1 cellular context compared by ENCODE assay signal in the genomic region with DNA sequence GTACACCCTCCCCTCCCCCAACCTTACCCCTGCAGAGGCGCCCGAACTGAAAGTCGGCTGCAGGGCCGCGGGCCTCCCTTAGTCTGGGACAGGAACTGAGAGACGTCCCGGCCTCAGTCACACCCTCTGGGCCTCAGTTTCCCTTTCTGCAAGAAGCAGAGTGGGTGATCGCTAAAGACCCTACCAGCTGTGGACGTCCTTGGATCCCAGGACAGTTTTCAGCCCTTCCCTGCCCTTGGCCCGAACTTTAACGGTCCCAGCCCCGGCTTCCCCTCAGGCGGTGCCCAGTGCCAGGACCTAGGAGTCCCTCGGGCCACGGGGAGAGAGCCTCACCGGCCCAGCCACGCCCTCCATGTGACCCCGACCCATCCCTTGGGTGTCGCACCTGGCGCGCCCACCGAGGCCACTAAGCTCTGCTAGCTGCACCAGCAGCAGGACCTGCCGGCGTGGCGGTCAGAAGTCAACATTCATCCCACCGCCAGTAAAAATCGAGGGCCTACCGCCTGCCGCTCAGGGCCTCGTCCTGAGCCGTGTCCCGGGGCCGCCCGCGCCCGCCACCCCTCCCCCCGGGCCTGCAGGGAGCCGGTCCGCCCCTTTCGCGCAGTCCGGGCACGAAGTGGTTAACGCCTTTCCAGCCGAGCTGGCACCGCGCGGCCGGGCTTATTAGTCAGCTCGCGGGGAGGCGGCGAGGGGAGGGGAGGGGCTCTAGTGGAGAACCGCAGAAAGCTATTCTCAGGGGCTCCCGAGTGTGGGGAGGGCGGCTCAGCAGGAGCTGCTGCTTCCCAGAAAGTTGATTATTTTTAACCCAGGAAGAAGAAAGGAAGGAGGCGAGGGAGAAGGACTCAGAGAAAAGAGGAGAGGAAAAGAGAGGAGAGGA.
TF ChIP-seq lines count a peak whose summit lies in the region.

No MANE protein-coding gene starts in this region.

TF ChIP-seq in HepG2, 621 proteins besides CTCF, POLR2A, EP300 and RAD21 (continued from another document and continues in another):
- TF ChIP-seq ZNF142 (CRISPR knock-in tag; IDR thresholded peaks at IDR 0.05) (peak; percentile 87), HOXA9 (CRISPR knock-in tag; IDR thresholded peaks at IDR 0.05; ENCODE audit: borderline replicate concordance) (no peak), CHCHD3 (CRISPR knock-in tag; IDR thresholded peaks at IDR 0.05) (0 out of 2 replicates have a peak, but pooled peaks have one; percentile 50), ZNF224 (CRISPR knock-in tag; IDR thresholded peaks at IDR 0.05) (peak; percentile 26; the same call in 1 of the 2 replicates), SNAPC2 (CRISPR knock-in tag; IDR thresholded peaks at IDR 0.05) (no peak), ISL2 (CRISPR knock-in tag; IDR thresholded peaks at IDR 0.05) (peak; percentile 12; the same call in 1 of the 2 replicates), ZKSCAN5 (CRISPR knock-in tag; IDR thresholded peaks at IDR 0.05) (no peak), POLR2AphosphoS5 (IDR thresholded peaks at IDR 0.05; ENCODE audit: low read depth, low read length) (peak; percentile 64), ZNF230 (CRISPR knock-in tag; IDR thresholded peaks at IDR 0.05) (peak; percentile 52; the same call in 1 of the 2 replicates), BRD4 (CRISPR knock-in tag; IDR thresholded peaks at IDR 0.05) (peak; percentile 24; the same call in 1 of the 2 replicates), ZFP37 (CRISPR knock-in tag; IDR thresholded peaks at IDR 0.05; ENCODE audit: borderline replicate concordance) (no peak), ZBTB44 (CRISPR knock-in tag; IDR thresholded peaks at IDR 0.05) (no peak; the same call in 1 of the 2 replicates), HMG20A (CRISPR knock-in tag; IDR thresholded peaks at IDR 0.05; ENCODE audit: borderline replicate concordance) (0 out of 2 replicates have a peak, but pooled peaks have one; percentile 26), ZNF501 (CRISPR knock-in tag; IDR thresholded peaks at IDR 0.05) (peak; percentile 76), RARA (CRISPR knock-in tag; IDR thresholded peaks at IDR 0.05) (peak; percentile 48), SMARCE1 (IDR thresholded peaks at IDR 0.05; ENCODE audit: borderline replicate concordance) (no peak), NFKB2 (CRISPR knock-in tag; IDR thresholded peaks at IDR 0.05; ENCODE audit: borderline replicate concordance) (peak; percentile 70; the same call in 1 of the 2 replicates), SP5 (CRISPR knock-in tag; IDR thresholded peaks at IDR 0.05; ENCODE audit: borderline replicate concordance, low read depth) (peak; percentile 47), ZBTB4 (CRISPR knock-in tag; IDR thresholded peaks at IDR 0.05; ENCODE audit: borderline replicate concordance) (peak; percentile 88; the same call in 1 of the 2 replicates), ZNF883 (CRISPR knock-in tag; IDR thresholded peaks at IDR 0.05; ENCODE audit: not compliant biosample characterization) (peak; percentile 69), ZNF850 (CRISPR knock-in tag; conservative IDR thresholded peaks at IDR 0.05) (no peak), NCOA1 (CRISPR knock-in tag; IDR thresholded peaks at IDR 0.05) (no peak), ZGPAT (CRISPR knock-in tag; IDR thresholded peaks at IDR 0.05) (peak; percentile 68), ATF2 (CRISPR knock-in tag; IDR thresholded peaks at IDR 0.05) (peak; percentile 83), FOSL2 (CRISPR knock-in tag; IDR thresholded peaks at IDR 0.05) (peak; percentile 88), ZBTB7B (CRISPR knock-in tag; IDR thresholded peaks at IDR 0.05) (0 out of 2 replicates have a peak, but pooled peaks have one; percentile 69), GPN1 (CRISPR knock-in tag; IDR thresholded peaks at IDR 0.05; ENCODE audit: borderline replicate concordance) (0 out of 2 replicates have a peak, but pooled peaks have one; percentile 20), HOXA3 (CRISPR knock-in tag; IDR thresholded peaks at IDR 0.05) (peak; percentile 71), ZFP36L2 (CRISPR knock-in tag; IDR thresholded peaks at IDR 0.05) (0 out of 2 replicates have a peak, but pooled peaks have one; percentile 72), HES4 (CRISPR knock-in tag; IDR thresholded peaks at IDR 0.05; ENCODE audit: borderline replicate concordance) (no peak; the same call in 1 of the 2 replicates), NKX3-1 (CRISPR knock-in tag; IDR thresholded peaks at IDR 0.05) (peak; percentile 69; the same call in 1 of the 2 replicates), YEATS4 (CRISPR knock-in tag; IDR thresholded peaks at IDR 0.05; ENCODE audit: borderline replicate concordance) (peak; percentile 15; the same call in 1 of the 2 replicates)
- TF ChIP-seq, protein P1, sequence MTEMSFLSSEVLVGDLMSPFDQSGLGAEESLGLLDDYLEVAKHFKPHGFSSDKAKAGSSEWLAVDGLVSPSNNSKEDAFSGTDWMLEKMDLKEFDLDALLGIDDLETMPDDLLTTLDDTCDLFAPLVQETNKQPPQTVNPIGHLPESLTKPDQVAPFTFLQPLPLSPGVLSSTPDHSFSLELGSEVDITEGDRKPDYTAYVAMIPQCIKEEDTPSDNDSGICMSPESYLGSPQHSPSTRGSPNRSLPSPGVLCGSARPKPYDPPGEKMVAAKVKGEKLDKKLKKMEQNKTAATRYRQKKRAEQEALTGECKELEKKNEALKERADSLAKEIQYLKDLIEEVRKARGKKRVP (CRISPR knock-in tag; IDR thresholded peaks at IDR 0.05) = peak in 1 of 2 experiments; percentile 42; a peak in 1 of 4 replicates
- TF ChIP-seq, protein P2, sequence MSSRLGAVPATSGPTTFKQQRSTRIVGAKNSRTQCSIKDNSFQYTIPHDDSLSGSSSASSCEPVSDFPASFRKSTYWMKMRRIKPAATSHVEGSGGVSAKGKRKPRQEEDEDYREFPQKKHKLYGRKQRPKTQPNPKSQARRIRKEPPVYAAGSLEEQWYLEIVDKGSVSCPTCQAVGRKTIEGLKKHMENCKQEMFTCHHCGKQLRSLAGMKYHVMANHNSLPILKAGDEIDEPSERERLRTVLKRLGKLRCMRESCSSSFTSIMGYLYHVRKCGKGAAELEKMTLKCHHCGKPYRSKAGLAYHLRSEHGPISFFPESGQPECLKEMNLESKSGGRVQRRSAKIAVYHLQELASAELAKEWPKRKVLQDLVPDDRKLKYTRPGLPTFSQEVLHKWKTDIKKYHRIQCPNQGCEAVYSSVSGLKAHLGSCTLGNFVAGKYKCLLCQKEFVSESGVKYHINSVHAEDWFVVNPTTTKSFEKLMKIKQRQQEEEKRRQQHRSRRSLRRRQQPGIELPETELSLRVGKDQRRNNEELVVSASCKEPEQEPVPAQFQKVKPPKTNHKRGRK (CRISPR knock-in tag; IDR thresholded peaks at IDR 0.05) = peak; percentile 29; the same call in 1 of the 2 replicates
- TF ChIP-seq, protein P3, sequence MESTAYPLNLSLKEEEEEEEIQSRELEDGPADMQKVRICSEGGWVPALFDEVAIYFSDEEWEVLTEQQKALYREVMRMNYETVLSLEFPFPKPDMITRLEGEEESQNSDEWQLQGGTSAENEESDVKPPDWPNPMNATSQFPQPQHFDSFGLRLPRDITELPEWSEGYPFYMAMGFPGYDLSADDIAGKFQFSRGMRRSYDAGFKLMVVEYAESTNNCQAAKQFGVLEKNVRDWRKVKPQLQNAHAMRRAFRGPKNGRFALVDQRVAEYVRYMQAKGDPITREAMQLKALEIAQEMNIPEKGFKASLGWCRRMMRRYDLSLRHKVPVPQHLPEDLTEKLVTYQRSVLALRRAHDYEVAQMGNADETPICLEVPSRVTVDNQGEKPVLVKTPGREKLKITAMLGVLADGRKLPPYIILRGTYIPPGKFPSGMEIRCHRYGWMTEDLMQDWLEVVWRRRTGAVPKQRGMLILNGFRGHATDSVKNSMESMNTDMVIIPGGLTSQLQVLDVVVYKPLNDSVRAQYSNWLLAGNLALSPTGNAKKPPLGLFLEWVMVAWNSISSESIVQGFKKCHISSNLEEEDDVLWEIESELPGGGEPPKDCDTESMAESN (CRISPR knock-in tag; conservative IDR thresholded peaks at IDR 0.05) = peak; percentile 79
